Comparison of ENCODE assay signal across 2 cellular contexts in the genomic region with DNA sequence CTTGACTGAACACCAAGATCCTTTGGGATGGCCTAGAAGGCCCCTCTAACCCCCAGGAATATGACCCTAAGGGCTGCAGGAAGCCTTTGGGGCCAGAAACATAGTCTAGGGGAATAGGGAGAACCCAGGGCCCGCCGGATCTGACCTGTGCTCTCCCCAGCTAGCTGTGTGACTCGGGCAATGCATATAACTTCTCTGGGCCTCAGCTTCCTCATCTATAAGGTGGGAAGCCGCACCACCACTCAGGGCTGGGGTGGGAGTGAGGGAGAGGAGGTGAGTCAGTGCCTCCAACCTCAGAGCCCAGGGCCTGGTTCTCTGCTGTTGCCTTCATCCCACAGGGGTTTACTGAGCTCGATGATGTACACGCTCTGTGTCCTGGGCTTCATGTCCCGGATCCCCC.
TF ChIP-seq lines count a peak whose summit lies in the region.

No MANE protein-coding gene starts in this region.

TF ChIP-seq in H1, 55 proteins besides CTCF, POLR2A, EP300 and RAD21:
- no peak for TF ChIP-seq CBX8 (IDR thresholded peaks at IDR 0.05; ENCODE audit: borderline replicate concordance, low read depth, low read length)
- TF ChIP-seq JUN (IDR thresholded peaks at IDR 0.05; ENCODE audit: low read depth, low read length): no peak
- no peak for TF ChIP-seq MAFK (IDR thresholded peaks at IDR 0.05; ENCODE audit: low read depth, low read length)

TF ChIP-seq in SK-N-SH, 30 proteins besides CTCF, POLR2A, EP300 and RAD21:
- TF ChIP-seq SMC3 (IDR thresholded peaks at IDR 0.05; ENCODE audit: low read depth, low read length) (no peak), POLR2AphosphoS5 (IDR thresholded peaks at IDR 0.05; ENCODE audit: low read depth, low read length) (no peak), CHD2 (IDR thresholded peaks at IDR 0.05; ENCODE audit: low read length, partially characterized antibody) (no peak), TAF1 (IDR thresholded peaks at IDR 0.05; ENCODE audit: borderline replicate concordance, low read depth, low read length) (no peak), RXRA (IDR thresholded peaks at IDR 0.05; ENCODE audit: borderline replicate concordance, low read depth) (no peak), RCOR1 (IDR thresholded peaks at IDR 0.05; ENCODE audit: low read length) (no peak), FOXJ3 (CRISPR knock-in tag; IDR thresholded peaks at IDR 0.05) (no peak), TCF12 (IDR thresholded peaks at IDR 0.05) (no peak), YY1 (IDR thresholded peaks at IDR 0.05; ENCODE audit: low read depth) (no peak), MXI1 (IDR thresholded peaks at IDR 0.05; ENCODE audit: low read depth, low read length) (no peak), SIN3A (IDR thresholded peaks at IDR 0.05; ENCODE audit: borderline replicate concordance, low read depth, low read length) (no peak), MAX (IDR thresholded peaks at IDR 0.05; ENCODE audit: low read depth) (no peak), EZH2phosphoT487 (IDR thresholded peaks at IDR 0.05; ENCODE audit: borderline replicate concordance, low read depth) (no peak)
- TF ChIP-seq, protein P1, sequence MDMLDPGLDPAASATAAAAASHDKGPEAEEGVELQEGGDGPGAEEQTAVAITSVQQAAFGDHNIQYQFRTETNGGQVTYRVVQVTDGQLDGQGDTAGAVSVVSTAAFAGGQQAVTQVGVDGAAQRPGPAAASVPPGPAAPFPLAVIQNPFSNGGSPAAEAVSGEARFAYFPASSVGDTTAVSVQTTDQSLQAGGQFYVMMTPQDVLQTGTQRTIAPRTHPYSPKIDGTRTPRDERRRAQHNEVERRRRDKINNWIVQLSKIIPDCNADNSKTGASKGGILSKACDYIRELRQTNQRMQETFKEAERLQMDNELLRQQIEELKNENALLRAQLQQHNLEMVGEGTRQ (IDR thresholded peaks at IDR 0.05; ENCODE audit: borderline replicate concordance, low read depth, low read length): no peak
- TF ChIP-seq, protein P2, sequence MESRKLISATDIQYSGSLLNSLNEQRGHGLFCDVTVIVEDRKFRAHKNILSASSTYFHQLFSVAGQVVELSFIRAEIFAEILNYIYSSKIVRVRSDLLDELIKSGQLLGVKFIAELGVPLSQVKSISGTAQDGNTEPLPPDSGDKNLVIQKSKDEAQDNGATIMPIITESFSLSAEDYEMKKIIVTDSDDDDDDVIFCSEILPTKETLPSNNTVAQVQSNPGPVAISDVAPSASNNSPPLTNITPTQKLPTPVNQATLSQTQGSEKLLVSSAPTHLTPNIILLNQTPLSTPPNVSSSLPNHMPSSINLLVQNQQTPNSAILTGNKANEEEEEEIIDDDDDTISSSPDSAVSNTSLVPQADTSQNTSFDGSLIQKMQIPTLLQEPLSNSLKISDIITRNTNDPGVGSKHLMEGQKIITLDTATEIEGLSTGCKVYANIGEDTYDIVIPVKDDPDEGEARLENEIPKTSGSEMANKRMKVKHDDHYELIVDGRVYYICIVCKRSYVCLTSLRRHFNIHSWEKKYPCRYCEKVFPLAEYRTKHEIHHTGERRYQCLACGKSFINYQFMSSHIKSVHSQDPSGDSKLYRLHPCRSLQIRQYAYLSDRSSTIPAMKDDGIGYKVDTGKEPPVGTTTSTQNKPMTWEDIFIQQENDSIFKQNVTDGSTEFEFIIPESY (IDR thresholded peaks at IDR 0.05; ENCODE audit: borderline replicate concordance, low read depth): no peak
